ENCODE assay signal across 17 cellular contexts in the genomic region with DNA sequence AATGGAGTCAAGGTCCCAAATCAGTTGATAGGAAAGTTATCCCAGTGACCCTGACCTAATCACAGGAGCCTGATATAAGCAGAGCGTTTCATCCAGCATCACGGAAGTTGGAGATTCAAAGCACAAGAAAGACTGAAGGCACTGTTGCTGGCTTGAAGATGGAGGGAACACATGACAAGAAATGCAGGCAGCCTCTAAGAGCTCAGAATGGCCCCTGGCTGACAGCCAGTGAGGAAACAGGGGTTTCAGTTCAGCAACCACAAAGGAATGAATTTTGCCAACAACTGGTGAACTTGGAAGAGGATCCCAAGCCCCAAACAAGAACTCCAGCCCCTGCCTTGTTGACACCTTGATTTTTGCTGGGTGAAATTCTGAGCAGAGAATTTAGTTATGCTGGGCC.
DNase-seq lines count a peak whose midpoint lies in the region; FAIRE-seq and TF ChIP-seq lines count a peak whose summit lies in the region.
"Had no signal": no experiment of that assay in that cellular context is flagged by ENCODE, and none has a peak within 500 bp of the region (broad histone marks: within the 10 kb centered on the region; RNA-seq: fewer than 3 reads in every experiment).

No MANE protein-coding gene starts in this region.

- peaks cover 25% of the 10 kb centered on the region for H3K9me3 Mint-ChIP-seq in dendritic cell treated with granulocyte-macrophage colony-stimulating factor and Interleukin-4, amounts not matched to agents 40 ng/mL and 50 ng/mL, for 4 days
- H3K9me3 Mint-ChIP-seq: CD8-positive, alpha-beta memory T cell had no signal

- peaks cover 8% of the 10 kb centered on the region for H3K27me3 Mint-ChIP-seq in dendritic cell treated with granulocyte-macrophage colony-stimulating factor and Interleukin-4, amounts not matched to agents 40 ng/mL and 50 ng/mL, for 4 days
- H3K27me3 Mint-ChIP-seq: CD8-positive, alpha-beta memory T cell had no signal

- 26 to 46% (median 28%) methylated on average over 2 of the region's 2 CpGs for WGBS in spleen, 5 donors

- no peaks in the 10 kb centered on the region for H3K9me3 ChIP-seq in spleen
- H3K9me3 ChIP-seq: BE2C had no signal

- H3K27ac Mint-ChIP-seq in dendritic cell treated with granulocyte-macrophage colony-stimulating factor and Interleukin-4, amounts not matched to agents 40 ng/mL and 50 ng/mL, for 4 days = peak overlapping the region; percentile 10
- H3K27ac Mint-ChIP-seq: CD8-positive, alpha-beta memory T cell had no signal

- TF ChIP-seq CTCF in spleen (IDR thresholded peaks at IDR 0.05 in 8 of 11, conservative IDR thresholded peaks at IDR 0.05 in 3 of 11) = no peak

- H3K4me3 ChIP-seq in spleen = no peak overlapping the region

- H3K4me3 Mint-ChIP-seq in dendritic cell treated with granulocyte-macrophage colony-stimulating factor and Interleukin-4, amounts not matched to agents 40 ng/mL and 50 ng/mL, for 4 days = no peak overlapping the region
- H3K4me3 Mint-ChIP-seq: CD8-positive, alpha-beta memory T cell had no signal

- TF ChIP-seq POLR2A in spleen (IDR thresholded peaks at IDR 0.05) = no peak
- no peak for TF ChIP-seq POLR2A in GM12892 (IDR thresholded peaks at IDR 0.05; ENCODE audit: low read depth, low read length)

- intact Hi-C loops in dendritic cell treated with granulocyte-macrophage colony-stimulating factor and Interleukin-4, amounts not matched to agents 40 ng/mL and 50 ng/mL, for 4 days (cut with micrococcal nuclease) = no loop called here
- intact Hi-C loops in spleen (cut with DNase I; ENCODE audit: low total_unique reads) = no loop called here

- no peak for FAIRE-seq in GM12892 (lab: Jason Lieb, UNC)
- FAIRE-seq: H54 had no signal

- peak; percentile 54 for DNase-seq in M059J (ENCODE audit: low read depth)
- DNase-seq in medulla oblongata (ENCODE audit: extremely low spot score) = peak; percentile 80
- DNase-seq in spleen = peak; percentile 69
- no peak for DNase-seq in retina
- no peak for DNase-seq in SIG-M5 (lab: John Stamatoyannopoulos, UW)
- DNase-seq in GM12892 (ENCODE audit: insufficient read length) = no peak
- DNase-seq in HUDEP-2 (lab: John Stamatoyannopoulos, UW; ENCODE audit: unreplicated experiment in 76 of 76) = no peak
- DNase-seq: ACHN; BE2C; CD8-positive, alpha-beta memory T cell; IMR-90; MV-4-11; NCI-H1417 treated with DMSO at 0.1 percent for 48 hours; NCI-H2029 treated with DMSO at 0.1 percent for 48 hours; NCI-H526 had no signal

- H3K4me1 ChIP-seq in spleen = peaks cover 12 to 33% (median 18%) of the 10 kb centered on the region in 6 donors
- H3K4me1 ChIP-seq: BE2C had no signal

- H3K27ac ChIP-seq in spleen = no peak overlapping the region

- H3K36me3 Mint-ChIP-seq in dendritic cell treated with granulocyte-macrophage colony-stimulating factor and Interleukin-4, amounts not matched to agents 40 ng/mL and 50 ng/mL, for 4 days (ENCODE audit: low read depth) = no peaks in the 10 kb centered on the region
- H3K36me3 Mint-ChIP-seq: CD8-positive, alpha-beta memory T cell had no signal

- H3K4me1 Mint-ChIP-seq in dendritic cell treated with granulocyte-macrophage colony-stimulating factor and Interleukin-4, amounts not matched to agents 40 ng/mL and 50 ng/mL, for 4 days (ENCODE audit: low read depth) = peaks cover 33% of the 10 kb centered on the region
- H3K4me1 Mint-ChIP-seq: CD8-positive, alpha-beta memory T cell had no signal

- no peaks in the 10 kb centered on the region for H3K36me3 ChIP-seq in spleen
- H3K36me3 ChIP-seq: BE2C had no signal

- peaks cover 0 to 57% (median 0%) of the 10 kb centered on the region in 7 donors for H3K27me3 ChIP-seq in spleen (replicated peaks in 1 of 7)
- H3K27me3 ChIP-seq: BE2C had no signal

Comparison
In these comparisons a context has a peak if more than half of its experiments do, and no peak if none do; other contexts are left out.
1. DNase-seq: peak in M059J (single experiment), medulla oblongata (single experiment) and spleen (single experiment); none in retina (single experiment), SIG-M5 (single experiment), GM12892 (single experiment) and HUDEP-2 (0 of 76).